Comparison of ENCODE assay signal across 15 cellular contexts in the genomic region with DNA sequence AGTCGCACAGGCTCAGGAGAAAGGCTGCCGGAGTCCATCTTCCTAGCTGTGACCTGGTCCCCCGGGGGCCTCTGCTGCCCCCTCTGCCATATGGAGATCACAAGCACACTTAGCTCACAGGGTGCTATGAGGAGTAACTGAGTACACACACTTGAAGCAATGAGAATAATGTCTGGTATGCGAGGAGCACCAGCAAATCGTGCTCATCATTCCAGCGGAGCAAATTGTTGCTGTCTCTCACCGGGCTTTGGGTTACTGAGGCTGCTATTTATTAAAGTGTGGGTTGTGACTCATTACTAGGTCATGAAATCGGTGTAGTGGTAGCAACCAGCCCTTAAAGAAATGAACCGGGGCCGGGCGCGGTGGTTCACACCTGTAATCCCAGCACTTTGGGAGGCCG. TPM values are rescaled to one million over a fixed set of nuclear protein-coding genes. Genes with fewer than 3 reads are reported as not detected.
DNase-seq lines count a peak whose midpoint lies in the region; ATAC-seq, FAIRE-seq and TF ChIP-seq lines count a peak whose summit lies in the region.
"Had no signal": no experiment of that assay in that cellular context is flagged by ENCODE, and none has a peak within 500 bp of the region (broad histone marks: within the 10 kb centered on the region; RNA-seq: fewer than 3 reads in every experiment).

No MANE protein-coding gene starts in this region.

- CTCF ChIA-PET in HepG2 (lab: Yijun Ruan, JAX; ENCODE audit: low intra/inter-chr PET ratio, low total read pairs): no interaction called here

- BruUV-seq in HepG2 (replicated peaks; lab: Mats Ljungman, UMichigan): no TSS peak

- H3K79me2 ChIP-seq in HepG2 (ENCODE audit: insufficient read depth, low read length): no peaks in the 10 kb centered on the region

- no peaks in the 10 kb centered on the region for H4K20me1 ChIP-seq in HepG2 (ENCODE audit: insufficient read depth, low read length)

- no peak overlapping the region for H2AFZ ChIP-seq in HepG2 (ENCODE audit: low read length)

- no peak overlapping the region for H3K27ac ChIP-seq in HepG2 (ENCODE audit: extremely low read length, insufficient read depth, low read length)
- H3K27ac ChIP-seq in right lobe of liver: no peak overlapping the region
- H3K27ac ChIP-seq: tibial artery had no signal

- H3K9ac ChIP-seq in HepG2 (ENCODE audit: insufficient read depth, low read depth, low read length): no peak overlapping the region

- H3K36me3 ChIP-seq in HepG2 (replicated peaks in 1 of 2; ENCODE audit: control insufficient read depth in 1 of 2, insufficient read depth in 2 of 2, low read length in 2 of 2) (no peaks in the 10 kb centered on the region), right lobe of liver (no peaks in the 10 kb centered on the region)
- H3K36me3 ChIP-seq: tibial artery had no signal

- H3K4me2 ChIP-seq in HepG2 (ENCODE audit: low read depth, low read length): no peak overlapping the region

- H3K4me3 ChIP-seq in HepG2 (replicated peaks in 1 of 3; ENCODE audit: insufficient read depth in 1 of 3, low read depth in 2 of 3, low read length in 3 of 3) (no peak overlapping the region), right lobe of liver (no peak overlapping the region), fibroblast of pulmonary artery (replicated peaks; ENCODE audit: low read depth, low read length) (no peak overlapping the region)
- H3K4me3 ChIP-seq: tibial artery had no signal

- in situ Hi-C loops in HepG2 (cut with HindIII; ENCODE audit: extremely low pct_ligation_motif_present, low pct_unique_long_range_greater_than_20kb): no loop called here

- WGBS in HepG2 (ENCODE audit: low lambda C conversion rate): 56% methylated on average over 12 of the region's 13 CpGs
- WGBS in right lobe of liver (ENCODE audit: insufficient coverage, low coverage, low lambda C conversion rate, missing lambda C conversion rate): 83% methylated on average over 10 of the region's 13 CpGs

- intact Hi-C loops in HepG2 (cut with micrococcal nuclease; ENCODE audit: unreplicated experiment): no loop called here
- intact Hi-C loops in right lobe of liver (cut with DNase I): no loop called here

- TF ChIP-seq POLR2A in HepG2 (IDR thresholded peaks at IDR 0.05; ENCODE audit: insufficient read depth in 1 of 2, low read depth in 2 of 2, low read length in 2 of 2): no peak
- no peak for TF ChIP-seq POLR2A in right lobe of liver (IDR thresholded peaks at IDR 0.05)

- ATAC-seq in HepG2: no peak
- no peak for ATAC-seq in right lobe of liver
- no peak for ATAC-seq in GM21447 (IDR thresholded peaks at IDR 0.05; ENCODE audit: unreplicated experiment)
- no peak for ATAC-seq in HG02840 (IDR thresholded peaks at IDR 0.05; ENCODE audit: low FRiP score, unreplicated experiment)
- ATAC-seq: naive thymus-derived CD8-positive, alpha-beta T cell had no signal

- H3K4me1 ChIP-seq in HepG2 (ENCODE audit: insufficient read depth, low read length): no peaks in the 10 kb centered on the region
- H3K4me1 ChIP-seq in right lobe of liver: no peaks in the 10 kb centered on the region
- H3K4me1 ChIP-seq: tibial artery had no signal

- no peaks in the 10 kb centered on the region for H3K9me3 ChIP-seq in HepG2 (ENCODE audit: low read length)
- H3K9me3 ChIP-seq in right lobe of liver: no peaks in the 10 kb centered on the region
- H3K9me3 ChIP-seq: tibial artery had no signal

- H3K27me3 ChIP-seq in HepG2 (ENCODE audit: control insufficient read depth in 1 of 2, insufficient read depth in 2 of 2, low read length in 2 of 2) (peaks cover 11 to 43% of the 10 kb centered on the region in 2 experiments), right lobe of liver (no peaks in the 10 kb centered on the region)

- TF ChIP-seq RAD21 in HepG2 (CRISPR knock-in tag; IDR thresholded peaks at IDR 0.05): no peak

- TF ChIP-seq CTCF in HepG2 (CRISPR knock-in tag; IDR thresholded peaks at IDR 0.05) (no peak), right lobe of liver (IDR thresholded peaks at IDR 0.05) (no peak), fibroblast of pulmonary artery (IDR thresholded peaks at IDR 0.05; ENCODE audit: low read length, missing control alignments) (no peak)

- POLR2A ChIA-PET in HepG2 (lab: Yijun Ruan, JAX): no interaction called here

- TF ChIP-seq EP300 in HepG2 (IDR thresholded peaks at IDR 0.05; ENCODE audit: low read depth in 2 of 2, low read length in 2 of 2) (no peak), HepG2 (CRISPR knock-in tag; IDR thresholded peaks at IDR 0.05; ENCODE audit: borderline replicate concordance) (no peak)

- DNase-seq in HepG2 (ENCODE audit: low spot score) (peak; percentile 3), right lobe of liver (no peak), T1000 (lab: John Stamatoyannopoulos, UW) (peak; percentile 18), fibroblast of pulmonary artery (ENCODE audit: low read depth) (peak; percentile 12), GDM1 (lab: John Stamatoyannopoulos, UW) (no peak)
- DNase-seq in activated effector memory CD4-positive, alpha-beta T cell treated with anti-CD3 and anti-CD28 coated beads, Interleukin-2, amount 50 U/mL, for 16 hours: no peak
- DNase-seq: activated B cell treated with CpG ODN at 0.5 μM for 24 hours; activated T-cell treated with anti-CD3 and anti-CD28 coated beads, Interleukin-2, amount 50 U/mL, for 1 hour; NCI-H510A treated with DMSO at 0.1 percent for 48 hours; SHP77; tibial artery had no signal

- no peak for FAIRE-seq in HepG2 (lab: Jason Lieb, UNC)
- FAIRE-seq: A204.1 had no signal

TF ChIP-seq in HepG2, 621 proteins besides CTCF, POLR2A, EP300 and RAD21:
- TF ChIP-seq, protein P1, sequence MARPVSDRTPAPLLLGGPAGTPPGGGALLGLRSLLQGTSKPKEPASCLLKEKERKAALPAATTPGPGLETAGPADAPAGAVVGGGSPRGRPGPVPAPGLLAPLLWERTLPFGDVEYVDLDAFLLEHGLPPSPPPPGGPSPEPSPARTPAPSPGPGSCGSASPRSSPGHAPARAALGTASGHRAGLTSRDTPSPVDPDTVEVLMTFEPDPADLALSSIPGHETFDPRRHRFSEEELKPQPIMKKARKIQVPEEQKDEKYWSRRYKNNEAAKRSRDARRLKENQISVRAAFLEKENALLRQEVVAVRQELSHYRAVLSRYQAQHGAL (CRISPR knock-in tag; IDR thresholded peaks at IDR 0.05; ENCODE audit: not compliant biosample characterization): no peak
- TF ChIP-seq, protein P2, sequence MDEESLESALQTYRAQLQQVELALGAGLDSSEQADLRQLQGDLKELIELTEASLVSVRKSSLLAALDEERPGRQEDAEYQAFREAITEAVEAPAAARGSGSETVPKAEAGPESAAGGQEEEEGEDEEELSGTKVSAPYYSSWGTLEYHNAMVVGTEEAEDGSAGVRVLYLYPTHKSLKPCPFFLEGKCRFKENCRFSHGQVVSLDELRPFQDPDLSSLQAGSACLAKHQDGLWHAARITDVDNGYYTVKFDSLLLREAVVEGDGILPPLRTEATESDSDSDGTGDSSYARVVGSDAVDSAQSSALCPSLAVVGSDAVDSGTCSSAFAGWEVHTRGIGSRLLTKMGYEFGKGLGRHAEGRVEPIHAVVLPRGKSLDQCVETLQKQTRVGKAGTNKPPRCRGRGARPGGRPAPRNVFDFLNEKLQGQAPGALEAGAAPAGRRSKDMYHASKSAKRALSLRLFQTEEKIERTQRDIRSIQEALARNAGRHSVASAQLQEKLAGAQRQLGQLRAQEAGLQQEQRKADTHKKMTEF (CRISPR knock-in tag; IDR thresholded peaks at IDR 0.05): no peak
- TF ChIP-seq ZBTB42 (CRISPR knock-in tag; IDR thresholded peaks at IDR 0.05): no peak

RNA-seq across cellular contexts. Expression of a gene that starts 48.1 kb away (rescaled TPM):
- total RNA-seq in HepG2 (2016; rRNA removed; fragmentation: Illumina TruSeq; extraction: Trizol) (118 and 127 TPM in 2 replicates), right lobe of liver (100 to 1,000 TPM in 2 of 6 experiments, 10 to 100 TPM in 4; 34.9 to 141 (median 50.1) TPM)
- 41.6 and 58.8 TPM in 2 replicates for total RNA-seq in HepG2 (2016; cell fraction: cytosol; rRNA removed; fragmentation: Illumina TruSeq; extraction: Trizol; ENCODE audit: low read depth)
- total RNA-seq in HepG2 (2016; cell fraction: insoluble cytoplasmic fraction; rRNA removed; fragmentation: Illumina TruSeq; extraction: Trizol): 113 and 131 TPM in 2 replicates
- 61.2 and 67.3 TPM in 2 replicates for total RNA-seq in HepG2 (2016; cell fraction: membrane; rRNA removed; fragmentation: Illumina TruSeq; extraction: Trizol)
- total RNA-seq in HepG2 (2016; cell fraction: nucleus; rRNA removed; fragmentation: Illumina TruSeq; extraction: Trizol): 80.3 and 81.1 TPM in 2 replicates
- 229 and 274 TPM in 2 replicates for polyA plus RNA-seq in HepG2 (2011; rRNA removed)
- polyA plus RNA-seq in HepG2 (2011; cell fraction: cytosol; rRNA removed): 299 and 371 TPM in 2 replicates
- 186 and 204 TPM in 2 replicates for polyA plus RNA-seq in HepG2 (2011; cell fraction: nucleus; rRNA removed)
- polyA plus RNA-seq in HepG2 (2012): 111 and 140 TPM in 2 replicates
- polyA plus RNA-seq in HepG2 (2016; cell fraction: cytosol; fragmentation: Illumina TruSeq; extraction: Trizol; ENCODE audit: low read depth): 33.0 and 38.8 TPM in 2 replicates
- 129 and 130 TPM in 2 replicates for polyA plus RNA-seq in HepG2 (2016; cell fraction: insoluble cytoplasmic fraction; fragmentation: Illumina TruSeq; extraction: Trizol; ENCODE audit: low read depth)
- polyA plus RNA-seq in HepG2 (2016; cell fraction: membrane; fragmentation: Illumina TruSeq; extraction: Trizol; ENCODE audit: low read depth): 46.4 and 61.7 TPM in 2 replicates
- polyA plus RNA-seq in HepG2 (2016; cell fraction: nucleus; fragmentation: Illumina TruSeq; extraction: Trizol; ENCODE audit: insufficient read depth, low read depth): 111 and 119 TPM in 2 replicates
- polyA minus RNA-seq in HepG2 (2011; rRNA and poly(A)+ RNA removed; ENCODE audit: low replicate concordance): 311 and 338 TPM in 2 replicates
- 142 and 149 TPM in 2 replicates for polyA minus RNA-seq in HepG2 (2011; cell fraction: cytosol; rRNA and poly(A)+ RNA removed)
- polyA minus RNA-seq in HepG2 (2011; cell fraction: nucleus; rRNA and poly(A)+ RNA removed): 124 and 145 TPM in 2 replicates

Comparison
In these comparisons a context has a peak if more than half of its experiments do, and no peak if none do; other contexts are left out.
1. DNase-seq: peak in HepG2 (single experiment), T1000 (single experiment) and fibroblast of pulmonary artery (single experiment); none in right lobe of liver (0 of 3), GDM1 (single experiment) and activated effector memory CD4-positive, alpha-beta T cell treated with anti-CD3 and anti-CD28 coated beads, Interleukin-2, amount 50 U/mL, for 16 hours (single experiment).